23 cellular contexts compared by ENCODE assay signal in the genomic region with DNA sequence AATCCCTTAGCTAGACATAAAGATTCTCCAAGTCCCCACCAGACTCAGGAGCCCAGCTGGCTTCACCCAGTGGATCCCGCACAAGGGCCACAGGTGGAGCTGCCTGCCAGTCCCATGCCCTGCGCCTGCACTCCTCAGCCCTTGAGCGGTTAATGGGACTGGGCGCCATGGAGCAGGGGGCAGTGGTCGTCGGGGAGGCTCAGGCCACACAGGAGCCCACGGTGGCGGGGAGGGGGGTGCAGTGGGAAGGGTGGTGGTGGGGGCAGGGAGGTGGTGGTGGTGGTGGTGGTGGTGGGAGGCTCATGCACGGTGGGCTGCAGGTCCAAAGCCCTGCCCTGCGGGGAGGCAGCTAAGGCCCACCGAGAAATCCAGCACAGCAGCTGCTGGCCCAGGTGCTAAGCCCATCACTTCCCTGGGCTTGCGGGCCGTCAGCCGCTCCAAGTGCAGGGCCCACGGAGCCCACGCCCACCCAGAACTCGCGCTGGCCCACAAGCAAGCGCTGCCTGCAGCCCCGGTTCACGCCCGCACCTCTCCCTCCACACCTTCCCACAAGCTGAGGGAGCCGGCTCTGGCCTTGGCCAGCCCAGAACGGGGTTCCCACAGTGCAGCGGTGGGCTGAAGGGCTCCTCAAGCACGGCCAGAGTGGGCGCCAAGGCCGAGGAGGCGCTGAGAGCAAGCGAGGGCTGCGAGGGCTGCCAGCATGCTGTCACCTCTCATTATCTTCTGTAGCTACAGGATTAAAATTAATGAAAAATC.
"Had no signal": no experiment of that assay in that cellular context is flagged by ENCODE, and none has a peak within 500 bp of the region (broad histone marks: within the 10 kb centered on the region; RNA-seq: fewer than 3 reads in every experiment).

No MANE protein-coding gene starts in this region.

- H3K36me3 ChIP-seq: colonic mucosa, esophagus muscularis mucosa, esophagus squamous epithelium, gastrocnemius medialis, gastroesophageal sphincter, heart left ventricle, heart right ventricle had no signal

- ATAC-seq: effector memory CD8-positive, alpha-beta T cell; esophagus mucosa; foreskin keratinocyte; gastrocnemius medialis; gastroesophageal sphincter; heart left ventricle; heart right ventricle had no signal

- H3K27ac ChIP-seq: colonic mucosa, coronary artery, epithelial cell of prostate, esophagus muscularis mucosa, esophagus squamous epithelium, foreskin keratinocyte, gastrocnemius medialis, gastroesophageal sphincter, heart left ventricle, heart right ventricle had no signal

- DNase-seq: colonic mucosa; cortex of kidney; dermis blood vessel endothelial cell; dorsolateral prefrontal cortex; effector CD4-positive, alpha-beta T cell; effector CD8-positive, alpha-beta T cell; effector memory CD4-positive, alpha-beta T cell; effector memory CD8-positive, alpha-beta T cell; endodermal cell; erythroblast; esophagus squamous epithelium; foreskin fibroblast; foreskin keratinocyte; foreskin melanocyte; gastrocnemius medialis; heart left ventricle; heart right ventricle had no signal

- H3K27me3 ChIP-seq: colonic mucosa, dorsolateral prefrontal cortex, esophagus muscularis mucosa, esophagus squamous epithelium, foreskin keratinocyte, gastrocnemius medialis, gastroesophageal sphincter, heart left ventricle, heart right ventricle had no signal

- H3K27ac Mint-ChIP-seq: dendritic cell treated with granulocyte-macrophage colony-stimulating factor and Interleukin-4, amounts not matched to agents 40 ng/mL and 50 ng/mL, for 4 days; effector memory CD8-positive, alpha-beta T cell; endodermal cell had no signal

- H3K9me3 ChIP-seq: colonic mucosa, esophagus muscularis mucosa, esophagus squamous epithelium, gastrocnemius medialis, gastroesophageal sphincter, heart left ventricle had no signal

- H3K4me3 ChIP-seq: colonic mucosa, coronary artery, dorsolateral prefrontal cortex, esophagus muscularis mucosa, esophagus squamous epithelium, gastrocnemius medialis, gastroesophageal sphincter, heart left ventricle, heart right ventricle had no signal

- H3K27me3 Mint-ChIP-seq: dendritic cell treated with granulocyte-macrophage colony-stimulating factor and Interleukin-4, amounts not matched to agents 40 ng/mL and 50 ng/mL, for 4 days; effector memory CD8-positive, alpha-beta T cell had no signal

- H3K4me3 Mint-ChIP-seq: dendritic cell treated with granulocyte-macrophage colony-stimulating factor and Interleukin-4, amounts not matched to agents 40 ng/mL and 50 ng/mL, for 4 days; effector memory CD8-positive, alpha-beta T cell; endodermal cell had no signal

- H3K4me1 Mint-ChIP-seq: endodermal cell had no signal

- H3K4me1 ChIP-seq: colonic mucosa, esophagus muscularis mucosa, esophagus squamous epithelium, foreskin keratinocyte, gastrocnemius medialis, gastroesophageal sphincter, heart left ventricle, heart right ventricle had no signal
